8 cellular contexts compared by ENCODE assay signal in the genomic region with DNA sequence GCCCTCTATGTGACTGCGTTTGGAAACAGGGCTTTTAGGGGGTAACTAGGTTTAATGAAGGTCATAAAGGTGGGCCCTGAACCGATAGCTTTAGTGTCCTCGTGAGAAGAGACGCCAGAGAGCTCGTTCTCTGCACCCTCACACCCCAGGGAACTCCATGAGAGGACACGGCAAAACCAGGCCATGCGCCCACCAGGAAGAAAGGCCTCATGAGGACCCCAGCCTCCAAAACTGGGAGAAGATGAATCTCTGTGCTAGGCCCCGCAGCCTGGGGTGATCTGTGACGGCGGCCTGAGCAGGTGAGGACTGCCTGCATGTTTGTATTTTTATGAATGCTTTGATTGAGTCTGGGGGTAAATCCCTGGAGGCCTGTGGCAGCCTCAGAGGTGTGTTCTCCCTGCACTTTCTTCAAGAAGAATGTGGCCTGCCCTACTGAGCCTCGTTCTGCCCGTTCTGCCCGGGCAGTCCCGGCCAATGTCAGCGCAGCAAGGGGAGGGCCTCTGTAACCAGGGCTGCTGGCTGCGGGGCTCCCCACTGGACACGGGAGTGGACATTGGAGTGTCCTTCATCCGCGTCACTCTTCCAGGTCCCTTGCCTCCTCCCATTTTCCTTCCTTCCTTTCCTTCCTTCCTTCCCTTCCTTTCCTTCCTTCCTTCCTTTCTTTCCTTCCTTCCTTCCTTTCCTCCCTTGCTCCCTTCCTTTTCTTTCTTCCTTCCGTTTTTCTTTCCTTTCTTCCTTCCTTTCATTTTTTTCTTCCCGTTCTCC. TPM values are rescaled to one million over a fixed set of nuclear protein-coding genes. Genes with fewer than 3 reads are reported as not detected.
A peak's percentile ranks its signal among the peaks of the same experiment; 100 is the strongest.
DNase-seq lines count a peak whose midpoint lies in the region; ATAC-seq and TF ChIP-seq lines count a peak whose summit lies in the region.

No MANE protein-coding gene starts in this region.

- no TSS peak for BruUV-seq in Panc1 (replicated peaks; lab: Mats Ljungman, UMichigan)

- H3K14ac ChIP-seq in trophoblast cell (ENCODE audit: low read length): peak overlapping the region; percentile 85

- DNase-seq in CD8-positive, alpha-beta memory T cell: no peak
- DNase-seq in Panc1 (ENCODE audit: low read depth, low spot score) (no peak), epithelial cell of proximal tubule (ENCODE audit: low read depth) (peak; percentile 22), trophoblast cell (peak; percentile 82 to 93), SIG-M5 treated with dmso at 0.1 percent for 504 hours (lab: John Stamatoyannopoulos, UW; ENCODE audit: unreplicated experiment) (no peak), MG63 (no peak)

- H3K27me3 Mint-ChIP-seq in CD8-positive, alpha-beta memory T cell: peaks cover 0 to 1% of the 10 kb centered on the region in 2 donors

- no peaks in the 10 kb centered on the region for H3K27me3 ChIP-seq in CD8-positive, alpha-beta memory T cell (ENCODE audit: insufficient read depth, low read length, poor library complexity, severe bottlenecking)
- H3K27me3 ChIP-seq in Panc1 (ENCODE audit: control insufficient read depth, insufficient read depth, low read length): no peaks in the 10 kb centered on the region
- H3K27me3 ChIP-seq in trophoblast cell (ENCODE audit: insufficient read depth, low read length): no peaks in the 10 kb centered on the region
- H3K27me3 ChIP-seq in MG63: no peaks in the 10 kb centered on the region

- WGBS in trophoblast cell (ENCODE audit: extremely low coverage, insufficient coverage, insufficient read length): 71% methylated on average over 1 of the region's 21 CpGs

- H3K9ac ChIP-seq in trophoblast cell (ENCODE audit: low read length): no peak overlapping the region

- H3K18ac ChIP-seq in trophoblast cell (ENCODE audit: low read length): peak overlapping the region; percentile 79

- H3K9me3 Mint-ChIP-seq in CD8-positive, alpha-beta memory T cell: no peaks in the 10 kb centered on the region

- peak overlapping the region; percentile 7 for H2AFZ ChIP-seq in trophoblast cell (ENCODE audit: insufficient read depth, low read length, poor library complexity)

- CTCF ChIA-PET in CD8-positive, alpha-beta memory T cell (lab: Charles Lee): interaction anchor here (0.7 to 3.2 kb wide), 6 partner anchors 11 to 58 kb away, joined by 3 to 22 read pairs (median 4); no protein-coding TSS in a partner anchor
- CTCF ChIA-PET in Panc1 (lab: Charles Lee): no interaction called here

- POLR2A ChIA-PET in CD8-positive, alpha-beta memory T cell (lab: Charles Lee): interaction anchor here (2.1 kb wide), 1 partner anchor 11 kb away, joined by 12 read pairs; no protein-coding TSS in a partner anchor
- POLR2A ChIA-PET in Panc1 (lab: Charles Lee): interaction anchor here (0.6 kb wide), 1 partner anchor 25 kb away, joined by 3 read pairs; no protein-coding TSS in a partner anchor

- H3K4me3 Mint-ChIP-seq in CD8-positive, alpha-beta memory T cell: no peak overlapping the region

- peak overlapping the region; percentile 52 for H4K8ac ChIP-seq in trophoblast cell (ENCODE audit: low read depth, low read length)

- peak overlapping the region; percentile 83 to 90 (median 88) for H3K27ac Mint-ChIP-seq in CD8-positive, alpha-beta memory T cell

- H3K79me2 ChIP-seq in trophoblast cell (ENCODE audit: control insufficient read depth, insufficient read depth, low read length, poor library complexity): no peaks in the 10 kb centered on the region

- peak overlapping the region; percentile 66 for H4K12ac ChIP-seq in trophoblast cell (ENCODE audit: low read depth, low read length)

- no peak for TF ChIP-seq CTCF in Panc1 (IDR thresholded peaks at IDR 0.05)
- TF ChIP-seq CTCF in epithelial cell of proximal tubule (conservative IDR thresholded peaks at IDR 0.05; ENCODE audit: low read depth, low read length): no peak

- peak overlapping the region; percentile 47 for H3K4ac ChIP-seq in trophoblast cell (ENCODE audit: low read depth, low read length)

- H3K36me3 Mint-ChIP-seq in CD8-positive, alpha-beta memory T cell: peaks cover 0 to 25% (median 2%) of the 10 kb centered on the region in 3 donors

- in situ Hi-C loops in Panc1 (cut with HindIII; ENCODE audit: low pct_unique_long_range_greater_than_20kb, low sequenced_read_pairs): no loop called here

- H3K4me3 ChIP-seq in CD8-positive, alpha-beta memory T cell (ENCODE audit: low read length): no peak overlapping the region
- H3K4me3 ChIP-seq in Panc1 (ENCODE audit: low read depth in 2 of 2, low read length in 2 of 2) (no peak overlapping the region), epithelial cell of proximal tubule (ENCODE audit: low read depth, low read length) (no peak overlapping the region), trophoblast cell (ENCODE audit: low read depth, low read length) (no peak overlapping the region), MG63 (no peak overlapping the region)

- peak overlapping the region; percentile 79 for H3K27ac ChIP-seq in CD8-positive, alpha-beta memory T cell (ENCODE audit: low read depth, low read length)
- H3K27ac ChIP-seq in Panc1 (ENCODE audit: low read length) (peak overlapping the region; percentile 98), trophoblast cell (ENCODE audit: low read depth, low read length) (peak overlapping the region; percentile 78)

- ATAC-seq in Panc1: no peak
- no peak for ATAC-seq in GM19467 (IDR thresholded peaks at IDR 0.05; ENCODE audit: unreplicated experiment)
- no peak for ATAC-seq in HG02981 (IDR thresholded peaks at IDR 0.05; ENCODE audit: unreplicated experiment)

- H3K4me2 ChIP-seq in trophoblast cell (ENCODE audit: low read length): no peak overlapping the region

- H2BK120ac ChIP-seq in trophoblast cell (ENCODE audit: insufficient read depth, low read length, poor library complexity): peak overlapping the region; percentile 44

- H2BK12ac ChIP-seq in trophoblast cell (ENCODE audit: low read length): peak overlapping the region; percentile 85

- peaks cover 30 to 46% (median 36%) of the 10 kb centered on the region in 3 donors for H3K4me1 Mint-ChIP-seq in CD8-positive, alpha-beta memory T cell

- H3K36me3 ChIP-seq in CD8-positive, alpha-beta memory T cell (ENCODE audit: insufficient read depth, low read length): no peaks in the 10 kb centered on the region
- H3K36me3 ChIP-seq in Panc1 (ENCODE audit: control insufficient read depth, insufficient read depth, low read length) (no peaks in the 10 kb centered on the region), trophoblast cell (ENCODE audit: control insufficient read depth in 1 of 2, insufficient read depth in 2 of 2, low read length in 2 of 2) (peaks cover 24 to 26% of the 10 kb centered on the region in 2 experiments), MG63 (peaks cover 5% of the 10 kb centered on the region; the same call in 1 of the 2 replicates)

- H3K9me3 ChIP-seq in CD8-positive, alpha-beta memory T cell (ENCODE audit: low read length): no peaks in the 10 kb centered on the region
- no peaks in the 10 kb centered on the region for H3K9me3 ChIP-seq in Panc1 (ENCODE audit: control insufficient read depth, insufficient read depth, low read depth, low read length)
- H3K9me3 ChIP-seq in trophoblast cell (ENCODE audit: insufficient read depth, low read depth, low read length): no peaks in the 10 kb centered on the region
- no peaks in the 10 kb centered on the region for H3K9me3 ChIP-seq in MG63

- peaks cover 14% of the 10 kb centered on the region for H3K4me1 ChIP-seq in CD8-positive, alpha-beta memory T cell (ENCODE audit: insufficient read depth, low read length)
- H3K4me1 ChIP-seq in Panc1 (ENCODE audit: control insufficient read depth, insufficient read depth, low read length) (peaks cover 56% of the 10 kb centered on the region), trophoblast cell (ENCODE audit: control insufficient read depth in 1 of 2, insufficient read depth in 2 of 2, low read length in 2 of 2) (peaks cover 12 to 13% of the 10 kb centered on the region in 2 experiments)

- peaks cover 13% of the 10 kb centered on the region for H3K79me1 ChIP-seq in trophoblast cell (ENCODE audit: low read length)

- H2AK5ac ChIP-seq in trophoblast cell (ENCODE audit: low read length): peak overlapping the region; percentile 91

- no peak overlapping the region for H3K23ac ChIP-seq in trophoblast cell (ENCODE audit: low read length)

- intact Hi-C loops in Panc1 (cut with micrococcal nuclease; ENCODE audit: unreplicated experiment): no loop called here

- peak overlapping the region; percentile 89 for H4K91ac ChIP-seq in trophoblast cell (ENCODE audit: low read depth, low read length)

- peak overlapping the region; percentile 64 for H2BK5ac ChIP-seq in trophoblast cell (ENCODE audit: low read depth, low read length, poor library complexity)

RNA-seq across cellular contexts. Expression of gene RNF213, which starts 6.8 kb away (rescaled TPM):
- 100 to 1,000 TPM; 184 to 185 TPM for total RNA-seq in CD8-positive, alpha-beta memory T cell
- 75.7 TPM for polyA plus RNA-seq in CD8-positive, alpha-beta memory T cell
- total RNA-seq in Panc1 (2021; ENCODE audit: unreplicated experiment) (230 TPM), epithelial cell of proximal tubule (29.4 and 80.5 TPM in 2 replicates)
- 174 TPM for polyA plus RNA-seq in Panc1 (2012; ENCODE audit: insufficient read length)
- 16.7 and 17.1 TPM in 2 replicates for polyA plus RNA-seq in trophoblast cell (2013)
- 22.5 and 22.6 TPM in 2 replicates for total RNA-seq in MG63 (2014; rRNA removed; shearing (Covaris generic); ENCODE audit: low replicate concordance)

RNA-seq across cellular contexts. Expression of gene SLC26A11, which starts 33.6 kb away (rescaled TPM):
- total RNA-seq in CD8-positive, alpha-beta memory T cell: 10 to 100 TPM; 18.1 to 19.6 TPM
- polyA plus RNA-seq in CD8-positive, alpha-beta memory T cell: 7.0 TPM
- total RNA-seq in Panc1 (2021; ENCODE audit: unreplicated experiment) (30.9 TPM), epithelial cell of proximal tubule (5.3 and 7.6 TPM in 2 replicates)
- 34.6 TPM for polyA plus RNA-seq in Panc1 (2012; ENCODE audit: insufficient read length)
- polyA plus RNA-seq in trophoblast cell (2013): 18.0 and 19.3 TPM in 2 replicates
- 1.9 and 7.3 TPM in 2 replicates for total RNA-seq in MG63 (2014; rRNA removed; shearing (Covaris generic); ENCODE audit: low replicate concordance)

RNA-seq across cellular contexts. Expression of gene SGSH, which starts 33.7 kb away (rescaled TPM):
- 10 to 100 TPM; 23.2 to 27.2 TPM for total RNA-seq in CD8-positive, alpha-beta memory T cell
- polyA plus RNA-seq in CD8-positive, alpha-beta memory T cell: 46.7 TPM
- total RNA-seq in Panc1 (2021; ENCODE audit: unreplicated experiment) (70.2 TPM), epithelial cell of proximal tubule (11.4 and 24.2 TPM in 2 replicates)
- 84.2 TPM for polyA plus RNA-seq in Panc1 (2012; ENCODE audit: insufficient read length)
- polyA plus RNA-seq in trophoblast cell (2013): 12.4 and 13.7 TPM in 2 replicates
- 18.7 and 23.6 TPM in 2 replicates for total RNA-seq in MG63 (2014; rRNA removed; shearing (Covaris generic); ENCODE audit: low replicate concordance)

Comparison
In these comparisons a context has a peak if more than half of its experiments do, and no peak if none do; other contexts are left out.
1. DNase-seq: peak in epithelial cell of proximal tubule (single experiment) and trophoblast cell (2 of 2); none in CD8-positive, alpha-beta memory T cell (0 of 5), Panc1 (single experiment), SIG-M5 treated with dmso at 0.1 percent for 504 hours (single experiment) and MG63 (single experiment).
2. Peak in every context shown above with its lines, with median percentiles within 50 percentile points of each other: H3K27ac ChIP-seq.